42 cellular contexts compared by ENCODE assay signal in the genomic region with DNA sequence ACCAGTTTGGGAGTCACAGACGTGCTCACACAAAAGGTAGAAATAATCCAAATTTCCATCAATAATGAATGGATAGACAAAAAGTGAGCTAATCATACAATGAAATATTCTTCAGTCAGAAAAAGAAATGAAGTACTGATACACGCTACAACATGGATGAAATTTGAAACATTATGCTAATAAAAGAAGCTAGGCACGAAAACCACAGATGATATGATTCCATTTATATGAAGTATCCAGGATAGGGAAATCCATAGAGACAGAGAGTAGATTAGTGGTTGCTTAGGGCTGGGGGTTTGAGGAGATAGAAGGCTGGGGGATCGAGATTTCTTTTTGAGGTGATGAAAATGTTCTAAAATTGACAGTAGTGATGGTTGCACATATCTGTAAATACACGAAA. TPM values are rescaled to one million over a fixed set of nuclear protein-coding genes. Genes with fewer than 3 reads are reported as not detected.
"Had no signal": no experiment of that assay in that cellular context is flagged by ENCODE, and none has a peak within 500 bp of the region (broad histone marks: within the 10 kb centered on the region; RNA-seq: fewer than 3 reads in every experiment).

No MANE protein-coding gene starts in this region.

- H3K4me3 Mint-ChIP-seq: activated naive CD4-positive, alpha-beta T cell treated with anti-CD3 and anti-CD28 coated beads for 36 hours; activated naive CD4-positive, alpha-beta T cell treated with anti-CD3 and anti-CD28 coated beads, Interleukin-2, amount 10 ng/mL, durations not matched to agents 7 days and 5 days; activated naive CD4-positive, alpha-beta T cell treated with anti-CD3 and anti-CD28 coated beads, Interleukin-2, amount 50 U/mL, for 24 hours; activated naive CD8-positive, alpha-beta T cell; activated naive CD8-positive, alpha-beta T cell treated with anti-CD3 and anti-CD28 coated beads for 36 hours; activated naive CD8-positive, alpha-beta T cell treated with anti-CD3 and anti-CD28 coated beads, Interleukin-2, amount 10 ng/mL, durations not matched to agents 7 days and 5 days; activated naive CD8-positive, alpha-beta T cell treated with anti-CD3 and anti-CD28 coated beads, Interleukin-2, amount 50 U/mL, for 24 hours; activated T-cell treated with anti-CD3 and anti-CD28 coated beads, Interleukin-2, amount 50 U/mL, for 24 hours; activated T-cell treated with anti-CD3 and anti-CD28 coated beads, Interleukin-2, amount 50 U/mL, for 4 hours; activated T-cell treated with anti-CD3 and anti-CD28 coated beads, Interleukin-2, amount 50 U/mL, for 72 hours; activated T-helper 1 cell treated with anti-CD3 and anti-CD28 coated beads, Interleukin-12 subunit alpha, Interleukin-12 subunit beta, Interleukin-2, Interleukin-4 antibody, amounts not matched to agents 30 ng/mL and 10 ng/mL and 1 ng/mL, durations not matched to agents 14 hours and 24 hours and 36 hours; activated T-helper 17 cell treated with anti-CD3 and anti-CD28 coated beads, Interleukin-2, amount 50 U/mL, for 72 hours; central memory CD8-positive, alpha-beta T cell had no signal

- H3K36me3 ChIP-seq: adrenal gland, ascending aorta, brain microvascular endothelial cell, breast epithelium, cardiac muscle cell had no signal

- H3K36me3 Mint-ChIP-seq: activated naive CD4-positive, alpha-beta T cell treated with anti-CD3 and anti-CD28 coated beads, Interleukin-2, amount 50 U/mL, for 24 hours; activated naive CD8-positive, alpha-beta T cell; activated naive CD8-positive, alpha-beta T cell treated with anti-CD3 and anti-CD28 coated beads for 36 hours; activated naive CD8-positive, alpha-beta T cell treated with anti-CD3 and anti-CD28 coated beads, Interleukin-2, amount 10 ng/mL, durations not matched to agents 7 days and 5 days; brain had no signal

- ATAC-seq: activated naive CD4-positive, alpha-beta T cell treated with anti-CD3 and anti-CD28 coated beads, Interleukin-2, amount 50 U/mL, for 72 hours; activated naive CD8-positive, alpha-beta T cell treated with anti-CD3 and anti-CD28 coated beads, Interleukin-2, amount 50 U/mL, for 24 hours; activated T-cell treated with anti-CD3 and anti-CD28 coated beads, Interleukin-2, amount 50 U/mL, for 4 hours; activated T-cell treated with anti-CD3 and anti-CD28 coated beads, Interleukin-2, amount 50 U/mL, for 72 hours; activated T-helper 17 cell treated with anti-CD3 and anti-CD28 coated beads, Interleukin-2, amount 50 U/mL, for 72 hours; body of pancreas had no signal

- H3K9me3 ChIP-seq: adrenal gland, ascending aorta, body of pancreas, breast epithelium had no signal

- H3K27ac Mint-ChIP-seq: activated naive CD4-positive, alpha-beta T cell treated with anti-CD3 and anti-CD28 coated beads for 36 hours; activated naive CD4-positive, alpha-beta T cell treated with anti-CD3 and anti-CD28 coated beads, Interleukin-2, amount 10 ng/mL, durations not matched to agents 7 days and 5 days; activated naive CD4-positive, alpha-beta T cell treated with anti-CD3 and anti-CD28 coated beads, Interleukin-2, amount 50 U/mL, for 24 hours; activated naive CD4-positive, alpha-beta T cell treated with anti-CD3 and anti-CD28 coated beads, Interleukin-2, amount 50 U/mL, for 72 hours; activated naive CD8-positive, alpha-beta T cell; activated naive CD8-positive, alpha-beta T cell treated with anti-CD3 and anti-CD28 coated beads for 36 hours; activated naive CD8-positive, alpha-beta T cell treated with anti-CD3 and anti-CD28 coated beads, Interleukin-2, amount 10 ng/mL, durations not matched to agents 7 days and 5 days; activated naive CD8-positive, alpha-beta T cell treated with anti-CD3 and anti-CD28 coated beads, Interleukin-2, amount 50 U/mL, for 24 hours; activated T-cell treated with anti-CD3 and anti-CD28 coated beads, Interleukin-2, amount 50 U/mL, for 24 hours; activated T-cell treated with anti-CD3 and anti-CD28 coated beads, Interleukin-2, amount 50 U/mL, for 72 hours; activated T-helper 1 cell treated with anti-CD3 and anti-CD28 coated beads, Interleukin-12 subunit alpha, Interleukin-12 subunit beta, Interleukin-2, Interleukin-4 antibody, amounts not matched to agents 30 ng/mL and 10 ng/mL and 1 ng/mL, durations not matched to agents 14 hours and 24 hours and 36 hours; activated T-helper 17 cell treated with anti-CD3 and anti-CD28 coated beads, Interleukin-2, amount 50 U/mL, for 72 hours; activated T-helper 2 cell treated with anti-CD3 and anti-CD28 coated beads, Interferon-gamma antibody, Interleukin-2, Interleukin-4, amounts not matched to agents 10 μg/mL and 5 μg/mL and 100 μg/mL, durations not matched to agents 14 hours and 24 hours and 36 hours; brain had no signal

- H3K27ac ChIP-seq: adrenal gland, ascending aorta, body of pancreas, brain microvascular endothelial cell, breast epithelium, cardiac muscle cell had no signal

- H3K9me3 Mint-ChIP-seq: activated naive CD4-positive, alpha-beta T cell treated with anti-CD3 and anti-CD28 coated beads for 36 hours; activated naive CD4-positive, alpha-beta T cell treated with anti-CD3 and anti-CD28 coated beads, Interleukin-2, amount 10 ng/mL, durations not matched to agents 7 days and 5 days; activated naive CD4-positive, alpha-beta T cell treated with anti-CD3 and anti-CD28 coated beads, Interleukin-2, amount 50 U/mL, for 24 hours; activated naive CD4-positive, alpha-beta T cell treated with anti-CD3 and anti-CD28 coated beads, Interleukin-2, amount 50 U/mL, for 72 hours; activated naive CD8-positive, alpha-beta T cell treated with anti-CD3 and anti-CD28 coated beads for 36 hours; activated naive CD8-positive, alpha-beta T cell treated with anti-CD3 and anti-CD28 coated beads, Interleukin-2, amount 10 ng/mL, durations not matched to agents 7 days and 5 days; activated naive CD8-positive, alpha-beta T cell treated with anti-CD3 and anti-CD28 coated beads, Interleukin-2, amount 50 U/mL, for 24 hours; activated T-cell treated with anti-CD3 and anti-CD28 coated beads, Interleukin-2, amount 50 U/mL, for 24 hours; activated T-cell treated with anti-CD3 and anti-CD28 coated beads, Interleukin-2, amount 50 U/mL, for 4 hours; activated T-cell treated with anti-CD3 and anti-CD28 coated beads, Interleukin-2, amount 50 U/mL, for 72 hours; activated T-helper 1 cell treated with anti-CD3 and anti-CD28 coated beads, Interleukin-12 subunit alpha, Interleukin-12 subunit beta, Interleukin-2, Interleukin-4 antibody, amounts not matched to agents 30 ng/mL and 10 ng/mL and 1 ng/mL, durations not matched to agents 14 hours and 24 hours and 36 hours; activated T-helper 17 cell treated with anti-CD3 and anti-CD28 coated beads, Interleukin-2, amount 50 U/mL, for 72 hours; activated T-helper 2 cell treated with anti-CD3 and anti-CD28 coated beads, Interferon-gamma antibody, Interleukin-2, Interleukin-4, amounts not matched to agents 10 μg/mL and 5 μg/mL and 100 μg/mL, durations not matched to agents 14 hours and 24 hours and 36 hours; central memory CD8-positive, alpha-beta T cell had no signal

- DNase-seq: activated effector memory CD4-positive, alpha-beta T cell treated with anti-CD3 and anti-CD28 coated beads, Interleukin-2, amount 50 U/mL, for 16 hours; activated effector memory CD4-positive, alpha-beta T cell treated with Interleukin-2 at 50 U/mL for 16 hours; activated gamma-delta T cell; activated gamma-delta T cell treated with Interleukin-2 at 50 U/mL for 16 hours; activated naive CD4-positive, alpha-beta T cell; activated naive CD4-positive, alpha-beta T cell treated with anti-CD3 and anti-CD28 coated beads for 36 hours; activated naive CD4-positive, alpha-beta T cell treated with anti-CD3 and anti-CD28 coated beads, Interleukin-2, amount 10 ng/mL, durations not matched to agents 7 days and 5 days; activated naive CD4-positive, alpha-beta T cell treated with anti-CD3 and anti-CD28 coated beads, Interleukin-2, amount 50 U/mL, for 16 hours; activated naive CD4-positive, alpha-beta T cell treated with Interleukin-2 at 50 U/mL for 16 hours; activated naive CD8-positive, alpha-beta T cell treated with anti-CD3 and anti-CD28 coated beads for 36 hours; activated naive CD8-positive, alpha-beta T cell treated with anti-CD3 and anti-CD28 coated beads, Interleukin-2, amount 10 ng/mL, durations not matched to agents 7 days and 5 days; activated naive CD8-positive, alpha-beta T cell treated with anti-CD3 and anti-CD28 coated beads, Interleukin-2, amount 50 U/mL, for 24 hours; activated T-cell treated with anti-CD3 and anti-CD28 coated beads, Interleukin-2, amount 50 U/mL, for 1 hour; activated T-cell treated with anti-CD3 and anti-CD28 coated beads, Interleukin-2, amount 50 U/mL, for 24 hours; activated T-cell treated with anti-CD3 and anti-CD28 coated beads, Interleukin-2, amount 50 U/mL, for 4 hours; activated T-cell treated with anti-CD3 and anti-CD28 coated beads, Interleukin-2, amount 50 U/mL, for 48 hours; activated T-cell treated with anti-CD3 and anti-CD28 coated beads, Interleukin-2, amount 50 U/mL, for 72 hours; amniotic stem cell; amygdala; anterior cingulate cortex; aorta; body of pancreas; brain microvascular endothelial cell; caudate nucleus; central memory CD4-positive, alpha-beta T cell; cerebellar nuclear complex had no signal

- H3K4me3 ChIP-seq: adrenal gland, ascending aorta, body of pancreas, breast epithelium, cardiac muscle cell had no signal

RNA-seq across cellular contexts. Expression of gene VAX2, which starts 7.6 kb away (rescaled TPM):
- total RNA-seq: activated naive CD4-positive, alpha-beta T cell treated with anti-CD3 and anti-CD28 coated beads for 36 hours; activated naive CD8-positive, alpha-beta T cell treated with anti-CD3 and anti-CD28 coated beads for 36 hours; activated naive CD8-positive, alpha-beta T cell treated with anti-CD3 and anti-CD28 coated beads, Interleukin-2, amount 10 ng/mL, durations not matched to agents 7 days and 5 days; activated T-cell treated with anti-CD3 and anti-CD28 coated beads, Interleukin-2, amount 50 U/mL, for 72 hours; activated T-helper 1 cell treated with anti-CD3 and anti-CD28 coated beads, Interleukin-12 subunit alpha, Interleukin-12 subunit beta, Interleukin-2, Interleukin-4 antibody, amounts not matched to agents 30 ng/mL and 10 ng/mL and 1 ng/mL, durations not matched to agents 14 hours and 24 hours and 36 hours; activated T-helper 17 cell treated with anti-CD3 and anti-CD28 coated beads, Interleukin-2, amount 50 U/mL, for 72 hours; activated T-helper 2 cell treated with anti-CD3 and anti-CD28 coated beads, Interferon-gamma antibody, Interleukin-2, Interleukin-4, amounts not matched to agents 10 μg/mL and 5 μg/mL and 100 μg/mL, durations not matched to agents 14 hours and 24 hours and 36 hours; bronchial epithelial cell; cardiac muscle cell had no signal
- polyA plus RNA-seq: cardiac muscle cell had no signal

RNA-seq across cellular contexts. Expression of gene ATP6V1B1, which starts 43.0 kb away (rescaled TPM):
- total RNA-seq: activated naive CD4-positive, alpha-beta T cell treated with anti-CD3 and anti-CD28 coated beads for 36 hours; activated naive CD8-positive, alpha-beta T cell treated with anti-CD3 and anti-CD28 coated beads for 36 hours; activated naive CD8-positive, alpha-beta T cell treated with anti-CD3 and anti-CD28 coated beads, Interleukin-2, amount 10 ng/mL, durations not matched to agents 7 days and 5 days; activated T-cell treated with anti-CD3 and anti-CD28 coated beads, Interleukin-2, amount 50 U/mL, for 4 hours; activated T-cell treated with anti-CD3 and anti-CD28 coated beads, Interleukin-2, amount 50 U/mL, for 72 hours; activated T-helper 1 cell treated with anti-CD3 and anti-CD28 coated beads, Interleukin-12 subunit alpha, Interleukin-12 subunit beta, Interleukin-2, Interleukin-4 antibody, amounts not matched to agents 30 ng/mL and 10 ng/mL and 1 ng/mL, durations not matched to agents 14 hours and 24 hours and 36 hours; activated T-helper 17 cell treated with anti-CD3 and anti-CD28 coated beads, Interleukin-2, amount 50 U/mL, for 72 hours; activated T-helper 2 cell treated with anti-CD3 and anti-CD28 coated beads, Interferon-gamma antibody, Interleukin-2, Interleukin-4, amounts not matched to agents 10 μg/mL and 5 μg/mL and 100 μg/mL, durations not matched to agents 14 hours and 24 hours and 36 hours; ascending aorta; astrocyte; bronchial epithelial cell; cerebellum had no signal
- polyA plus RNA-seq: cardiac muscle cell had no signal

RNA-seq across cellular contexts. Expression of gene CD207, which starts 57.1 kb away (rescaled TPM):
- total RNA-seq: activated naive CD4-positive, alpha-beta T cell treated with anti-CD3 and anti-CD28 coated beads for 36 hours; activated naive CD4-positive, alpha-beta T cell treated with anti-CD3 and anti-CD28 coated beads, Interleukin-2, amount 50 U/mL, for 72 hours; activated naive CD8-positive, alpha-beta T cell treated with anti-CD3 and anti-CD28 coated beads for 36 hours; activated naive CD8-positive, alpha-beta T cell treated with anti-CD3 and anti-CD28 coated beads, Interleukin-2, amount 10 ng/mL, durations not matched to agents 7 days and 5 days; activated T-cell treated with anti-CD3 and anti-CD28 coated beads, Interleukin-2, amount 50 U/mL, for 4 hours; activated T-cell treated with anti-CD3 and anti-CD28 coated beads, Interleukin-2, amount 50 U/mL, for 72 hours; activated T-helper 1 cell treated with anti-CD3 and anti-CD28 coated beads, Interleukin-12 subunit alpha, Interleukin-12 subunit beta, Interleukin-2, Interleukin-4 antibody, amounts not matched to agents 30 ng/mL and 10 ng/mL and 1 ng/mL, durations not matched to agents 14 hours and 24 hours and 36 hours; activated T-helper 17 cell treated with anti-CD3 and anti-CD28 coated beads, Interleukin-2, amount 50 U/mL, for 72 hours; activated T-helper 2 cell treated with anti-CD3 and anti-CD28 coated beads, Interferon-gamma antibody, Interleukin-2, Interleukin-4, amounts not matched to agents 10 μg/mL and 5 μg/mL and 100 μg/mL, durations not matched to agents 14 hours and 24 hours and 36 hours; adrenal gland; ascending aorta; astrocyte; body of pancreas; bronchial epithelial cell; cardiac muscle cell; cerebellum; chondrocyte had no signal
- polyA plus RNA-seq: aorta, cardiac muscle cell had no signal
